ENCODE assay signal across 1 cellular context in genomic region chr5:157143127-157143959, GRCh38.
TF ChIP-seq lines count a peak whose summit lies in the region.

No MANE protein-coding gene starts in this region.

TF ChIP-seq in endothelial cell of umbilical vein, 7 proteins besides CTCF, POLR2A, EP300 and RAD21:
- TF ChIP-seq EZH2 (IDR thresholded peaks at IDR 0.05; ENCODE audit: borderline replicate concordance, low read depth, low read length, severe bottlenecking) (no peak), POLR2AphosphoS5 (IDR thresholded peaks at IDR 0.05; ENCODE audit: insufficient read depth, low read depth, low read length) (peak; percentile 14), FOS (IDR thresholded peaks at IDR 0.05; ENCODE audit: borderline replicate concordance, insufficient read depth, low read length) (no peak)
